Comparison of ENCODE assay signal across 15 cellular contexts in the genomic region with DNA sequence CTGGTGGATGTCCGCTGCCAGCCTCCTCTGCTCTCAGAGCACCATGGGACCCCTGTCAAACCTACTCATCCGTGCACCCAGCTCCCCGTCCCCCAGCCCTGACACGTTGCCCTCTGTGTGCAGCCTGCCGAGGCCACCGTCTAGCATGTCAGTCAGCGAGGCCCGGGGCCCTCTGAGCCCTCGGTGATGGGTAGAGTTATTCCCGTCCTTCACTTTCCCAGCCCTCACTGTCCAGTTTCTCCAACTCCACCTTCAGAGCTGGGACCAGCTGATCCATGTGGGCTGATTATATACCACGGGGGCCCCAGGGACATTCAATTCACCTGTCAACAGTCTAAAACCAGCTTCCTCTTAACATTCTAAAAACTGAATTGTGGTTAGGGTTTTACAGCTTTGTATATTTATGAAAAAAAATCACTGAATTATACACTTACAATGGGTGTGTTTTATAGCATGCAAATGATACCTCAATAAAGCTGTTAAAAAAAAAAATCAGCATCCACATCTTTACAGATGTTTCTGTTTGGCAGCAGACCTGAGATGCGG.
A peak's percentile ranks its signal among the peaks of the same experiment; 100 is the strongest.
DNase-seq lines count a peak whose midpoint lies in the region; ATAC-seq and TF ChIP-seq lines count a peak whose summit lies in the region.
"Had no signal": no experiment of that assay in that cellular context is flagged by ENCODE, and none has a peak within 500 bp of the region (broad histone marks: within the 10 kb centered on the region; RNA-seq: fewer than 3 reads in every experiment).

No MANE protein-coding gene starts in this region.

- DNase-seq in activated CD4-positive, alpha-beta T cell treated with anti-CD3 and anti-CD28 coated beads, Interleukin-2, amount 10 ng/mL, durations not matched to agents 7 days and 5 days: no peak
- no peak for DNase-seq in activated CD4-positive, alpha-beta T cell treated with anti-CD3 and anti-CD28 coated beads for 48 hours
- no peak for DNase-seq in activated CD8-positive, alpha-beta T cell treated with anti-CD3 and anti-CD28 coated beads, Interleukin-2, amount 10 ng/mL, durations not matched to agents 7 days and 5 days
- DNase-seq in progenitor cell of endocrine pancreas (ENCODE audit: low spot score, unreplicated experiment) (no peak), trophoblast cell (no peak), NCI-H2029 treated with DMSO at 0.1 percent for 48 hours (lab: John Stamatoyannopoulos, UW) (no peak)
- DNase-seq in stimulated activated naive CD4-positive, alpha-beta T cell treated with Interleukin-2 at 50 U/mL for 16 hours (lab: John Stamatoyannopoulos, UW): no peak
- DNase-seq: activated CD4-positive, alpha-beta T cell treated with anti-CD3 and anti-CD28 coated beads for 4 hours; EL; NCI-H1930; RPMI8226 had no signal

- no peak overlapping the region for H2AK5ac ChIP-seq in trophoblast cell (ENCODE audit: low read length)

- H3K9me3 Mint-ChIP-seq in activated CD4-positive, alpha-beta T cell treated with anti-CD3 and anti-CD28 coated beads, Interleukin-2, amount 10 ng/mL, durations not matched to agents 7 days and 5 days: no peaks in the 10 kb centered on the region
- H3K9me3 Mint-ChIP-seq in activated CD8-positive, alpha-beta T cell treated with anti-CD3 and anti-CD28 coated beads, Interleukin-2, amount 10 ng/mL, durations not matched to agents 7 days and 5 days (ENCODE audit: insufficient read depth): no peaks in the 10 kb centered on the region
- H3K9me3 Mint-ChIP-seq in progenitor cell of endocrine pancreas (ENCODE audit: low read depth): no peaks in the 10 kb centered on the region
- H3K9me3 Mint-ChIP-seq: mesothelial cell of epicardium had no signal

- H3K79me2 ChIP-seq in trophoblast cell (ENCODE audit: control insufficient read depth, insufficient read depth, low read length, poor library complexity): no peaks in the 10 kb centered on the region

- TF ChIP-seq CTCF in progenitor cell of endocrine pancreas (IDR thresholded peaks at IDR 0.05; ENCODE audit: unreplicated experiment): no peak

- no peak overlapping the region for H2AFZ ChIP-seq in trophoblast cell (ENCODE audit: insufficient read depth, low read length, poor library complexity)

- no peaks in the 10 kb centered on the region for H3K27me3 ChIP-seq in trophoblast cell (ENCODE audit: insufficient read depth, low read length)

- H3K36me3 Mint-ChIP-seq in activated CD4-positive, alpha-beta T cell treated with anti-CD3 and anti-CD28 coated beads, Interleukin-2, amount 10 ng/mL, durations not matched to agents 7 days and 5 days (ENCODE audit: low read depth): peaks cover 59% of the 10 kb centered on the region
- H3K36me3 Mint-ChIP-seq in activated CD8-positive, alpha-beta T cell treated with anti-CD3 and anti-CD28 coated beads, Interleukin-2, amount 10 ng/mL, durations not matched to agents 7 days and 5 days (ENCODE audit: low read depth): peaks cover 72% of the 10 kb centered on the region
- peaks cover 11% of the 10 kb centered on the region for H3K36me3 Mint-ChIP-seq in progenitor cell of endocrine pancreas (ENCODE audit: insufficient read depth)

- no CpG with 5 or more reads among the region's 12 CpGs for WGBS in trophoblast cell (ENCODE audit: extremely low coverage, insufficient coverage, insufficient read length)

- no peak overlapping the region for H2BK5ac ChIP-seq in trophoblast cell (ENCODE audit: low read depth, low read length, poor library complexity)

- no peaks in the 10 kb centered on the region for H3K79me1 ChIP-seq in trophoblast cell (ENCODE audit: low read length)

- POLR2A ChIA-PET in activated CD4-positive, alpha-beta T cell treated with anti-CD3 and anti-CD28 coated beads, Interleukin-2, amount 10 ng/mL, durations not matched to agents 7 days and 5 days (lab: Charles Lee): no interaction called here
- POLR2A ChIA-PET in activated CD8-positive, alpha-beta T cell treated with anti-CD3 and anti-CD28 coated beads, Interleukin-2, amount 10 ng/mL, durations not matched to agents 7 days and 5 days (lab: Charles Lee): interaction anchor here (0.7 to 4.9 kb wide), 6 partner anchors 15 to 113 kb away, joined by 3 to 34 read pairs (median 4); a partner anchor contains a TSS

- no peak overlapping the region for H3K9ac ChIP-seq in trophoblast cell (ENCODE audit: low read length)

- no peak overlapping the region for H4K8ac ChIP-seq in trophoblast cell (ENCODE audit: low read depth, low read length)

- H3K27ac ChIP-seq in trophoblast cell (ENCODE audit: low read depth, low read length): no peak overlapping the region
- H3K27ac ChIP-seq: A549 had no signal

- H3K23ac ChIP-seq in trophoblast cell (ENCODE audit: low read length): no peak overlapping the region

- peak overlapping the region; percentile 82 for H3K27ac Mint-ChIP-seq in activated CD4-positive, alpha-beta T cell treated with anti-CD3 and anti-CD28 coated beads, Interleukin-2, amount 10 ng/mL, durations not matched to agents 7 days and 5 days
- H3K27ac Mint-ChIP-seq in activated CD8-positive, alpha-beta T cell treated with anti-CD3 and anti-CD28 coated beads, Interleukin-2, amount 10 ng/mL, durations not matched to agents 7 days and 5 days: peak overlapping the region; percentile 88
- H3K27ac Mint-ChIP-seq in progenitor cell of endocrine pancreas: peak overlapping the region; percentile 26
- H3K27ac Mint-ChIP-seq: mesothelial cell of epicardium had no signal

- no peaks in the 10 kb centered on the region for H3K27me3 Mint-ChIP-seq in activated CD4-positive, alpha-beta T cell treated with anti-CD3 and anti-CD28 coated beads, Interleukin-2, amount 10 ng/mL, durations not matched to agents 7 days and 5 days
- H3K27me3 Mint-ChIP-seq in activated CD8-positive, alpha-beta T cell treated with anti-CD3 and anti-CD28 coated beads, Interleukin-2, amount 10 ng/mL, durations not matched to agents 7 days and 5 days (ENCODE audit: low read depth): no peaks in the 10 kb centered on the region
- H3K27me3 Mint-ChIP-seq in progenitor cell of endocrine pancreas: no peaks in the 10 kb centered on the region

- no peak overlapping the region for H4K12ac ChIP-seq in trophoblast cell (ENCODE audit: low read depth, low read length)

- H2BK120ac ChIP-seq in trophoblast cell (ENCODE audit: insufficient read depth, low read length, poor library complexity): no peak overlapping the region

- no peak overlapping the region for H4K91ac ChIP-seq in trophoblast cell (ENCODE audit: low read depth, low read length)

- peaks cover under 1 to 1% of the 10 kb centered on the region in 2 experiments for H3K4me1 ChIP-seq in trophoblast cell (ENCODE audit: control insufficient read depth in 1 of 2, insufficient read depth in 2 of 2, low read length in 2 of 2)
- H3K4me1 ChIP-seq: A549 had no signal

- no peaks in the 10 kb centered on the region for H3K36me3 ChIP-seq in trophoblast cell (ENCODE audit: control insufficient read depth in 1 of 2, insufficient read depth in 2 of 2, low read length in 2 of 2)

- no peaks in the 10 kb centered on the region for H3K9me3 ChIP-seq in trophoblast cell (ENCODE audit: insufficient read depth, low read depth, low read length)
- H3K9me3 ChIP-seq: A549 had no signal

- H3K14ac ChIP-seq in trophoblast cell (ENCODE audit: low read length): no peak overlapping the region

- H3K4ac ChIP-seq in trophoblast cell (ENCODE audit: low read depth, low read length): no peak overlapping the region

- H3K18ac ChIP-seq in trophoblast cell (ENCODE audit: low read length): no peak overlapping the region

- no peak overlapping the region for H2BK12ac ChIP-seq in trophoblast cell (ENCODE audit: low read length)

- no peak overlapping the region for H3K4me3 ChIP-seq in trophoblast cell (ENCODE audit: low read depth, low read length)
- H3K4me3 ChIP-seq: A549 had no signal

- H3K4me1 Mint-ChIP-seq in activated CD4-positive, alpha-beta T cell treated with anti-CD3 and anti-CD28 coated beads, Interleukin-2, amount 10 ng/mL, durations not matched to agents 7 days and 5 days: peaks cover 80% of the 10 kb centered on the region
- peaks cover 88% of the 10 kb centered on the region for H3K4me1 Mint-ChIP-seq in activated CD8-positive, alpha-beta T cell treated with anti-CD3 and anti-CD28 coated beads, Interleukin-2, amount 10 ng/mL, durations not matched to agents 7 days and 5 days (ENCODE audit: low read depth)
- peaks cover 48% of the 10 kb centered on the region for H3K4me1 Mint-ChIP-seq in progenitor cell of endocrine pancreas (ENCODE audit: low read depth)

- peak; percentile 34 for ATAC-seq in HG02798 (IDR thresholded peaks at IDR 0.05; ENCODE audit: poor library complexity, unreplicated experiment)
- no peak for ATAC-seq in activated CD8-positive, alpha-beta T cell treated with anti-CD3 and anti-CD28 coated beads, Interleukin-2, amount 10 ng/mL, durations not matched to agents 7 days and 5 days
- ATAC-seq: sciatic nerve had no signal

- no peak overlapping the region for H3K4me2 ChIP-seq in trophoblast cell (ENCODE audit: low read length)
- H3K4me2 ChIP-seq: A549 had no signal

- peak overlapping the region; percentile 46 for H3K4me3 Mint-ChIP-seq in activated CD4-positive, alpha-beta T cell treated with anti-CD3 and anti-CD28 coated beads, Interleukin-2, amount 10 ng/mL, durations not matched to agents 7 days and 5 days
- H3K4me3 Mint-ChIP-seq in activated CD8-positive, alpha-beta T cell treated with anti-CD3 and anti-CD28 coated beads, Interleukin-2, amount 10 ng/mL, durations not matched to agents 7 days and 5 days: peak overlapping the region; percentile 72
- no peak overlapping the region for H3K4me3 Mint-ChIP-seq in progenitor cell of endocrine pancreas (ENCODE audit: low read depth)
- H3K4me3 Mint-ChIP-seq: mesothelial cell of epicardium had no signal

- CTCF ChIA-PET in activated CD4-positive, alpha-beta T cell treated with anti-CD3 and anti-CD28 coated beads, Interleukin-2, amount 10 ng/mL, durations not matched to agents 7 days and 5 days (lab: Charles Lee): interaction anchor here (1.0 to 4.0 kb wide), 4 partner anchors 17 to 33 kb away, joined by 4 to 14 read pairs (median 8); no protein-coding TSS in a partner anchor
- CTCF ChIA-PET in activated CD8-positive, alpha-beta T cell treated with anti-CD3 and anti-CD28 coated beads, Interleukin-2, amount 10 ng/mL, durations not matched to agents 7 days and 5 days (lab: Charles Lee): interaction anchor here (0.9 to 12.8 kb wide), 12 partner anchors 11 to 71 kb away, joined by 3 to 190 read pairs (median 9); a partner anchor contains a TSS

Comparison
In these comparisons a context has a peak if more than half of its experiments do, and no peak if none do; other contexts are left out.
1. H3K27ac Mint-ChIP-seq: peak in every context shown above with its lines; median percentile 88 in activated CD8-positive, alpha-beta T cell treated with anti-CD3 and anti-CD28 coated beads, Interleukin-2, amount 10 ng/mL, durations not matched to agents 7 days and 5 days; 82 in activated CD4-positive, alpha-beta T cell treated with anti-CD3 and anti-CD28 coated beads, Interleukin-2, amount 10 ng/mL, durations not matched to agents 7 days and 5 days; 26 in progenitor cell of endocrine pancreas.